Comparison of ENCODE assay signal across 9 cellular contexts in the genomic region with DNA sequence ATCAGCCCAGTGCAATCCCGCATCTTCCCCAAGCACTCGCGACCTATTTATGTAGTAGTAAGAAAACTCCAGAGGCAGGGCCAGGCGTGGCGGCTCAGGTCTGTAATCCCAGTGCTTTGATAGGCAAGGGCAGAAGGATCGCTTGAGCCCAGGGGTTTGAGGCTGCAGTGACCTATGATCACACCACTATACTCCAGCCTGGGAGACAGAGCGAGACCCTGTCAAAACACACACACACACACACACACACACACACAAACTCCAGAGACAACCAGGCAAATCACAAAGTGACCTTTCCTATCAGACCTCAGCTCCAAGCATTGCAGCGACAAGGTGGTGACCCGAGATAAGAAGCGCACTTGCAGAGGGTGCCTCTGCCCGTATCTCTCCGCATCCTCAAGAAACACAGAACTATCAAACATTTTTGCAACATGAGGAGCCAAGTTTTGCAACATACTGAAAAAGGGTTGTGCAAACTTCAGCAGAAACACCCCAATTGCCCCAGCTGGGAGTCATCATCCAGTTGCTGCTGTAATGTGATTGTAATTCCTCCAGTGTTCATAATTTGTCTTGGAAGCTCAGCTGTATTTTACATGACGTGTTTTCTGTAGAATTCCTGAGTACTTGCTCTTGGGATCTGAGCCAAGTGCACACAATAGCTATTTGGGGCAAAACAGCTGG. TPM values are rescaled to one million over a fixed set of nuclear protein-coding genes. Genes with fewer than 3 reads are reported as not detected.
A peak's percentile ranks its signal among the peaks of the same experiment; 100 is the strongest.
DNase-seq lines count a peak whose midpoint lies in the region; ATAC-seq and TF ChIP-seq lines count a peak whose summit lies in the region.
"Had no signal": no experiment of that assay in that cellular context is flagged by ENCODE, and none has a peak within 500 bp of the region (broad histone marks: within the 10 kb centered on the region; RNA-seq: fewer than 3 reads in every experiment).

No MANE protein-coding gene starts in this region.

- H3K27me3 ChIP-seq in adipocyte (replicated peaks; ENCODE audit: control insufficient read depth, insufficient read depth, low read length) (no peaks in the 10 kb centered on the region), stomach smooth muscle (ENCODE audit: control insufficient read depth in 1 of 2, insufficient read depth in 2 of 2, low read length in 2 of 2) (no peaks in the 10 kb centered on the region)

- peaks cover 3% of the 10 kb centered on the region for H3K27me3 Mint-ChIP-seq in HFFc6 (ENCODE audit: insufficient read depth)
- no peaks in the 10 kb centered on the region for H3K27me3 Mint-ChIP-seq in Calu3 (ENCODE audit: unreplicated experiment)
- H3K27me3 Mint-ChIP-seq: activated naive CD8-positive, alpha-beta T cell had no signal

- no TSS peak for BruUV-seq in Calu3 (replicated peaks; lab: Mats Ljungman, UMichigan)

- H3K27ac ChIP-seq in stomach smooth muscle (ENCODE audit: low read length) = peak overlapping the region; percentile 67
- no peak overlapping the region for H3K27ac ChIP-seq in substantia nigra (ENCODE audit: low read depth, low read length, poor library complexity, severe bottlenecking)

- peaks cover 22% of the 10 kb centered on the region for H3K4me1 Mint-ChIP-seq in HFFc6 (ENCODE audit: low read depth)
- no peaks in the 10 kb centered on the region for H3K4me1 Mint-ChIP-seq in Calu3 (ENCODE audit: low read depth, unreplicated experiment)

- H3K9ac ChIP-seq in adipocyte (ENCODE audit: low read length) (peak overlapping the region; percentile 9), stomach smooth muscle (ENCODE audit: low read length in 2 of 2) (no peak overlapping the region)

- H3K4me3 Mint-ChIP-seq in HFFc6 = peak overlapping the region; percentile 65
- H3K4me3 Mint-ChIP-seq in Calu3 (ENCODE audit: low read depth, unreplicated experiment) = no peak overlapping the region
- H3K4me3 Mint-ChIP-seq: activated naive CD8-positive, alpha-beta T cell had no signal

- H3K36me3 ChIP-seq in adipocyte (ENCODE audit: control insufficient read depth, insufficient read depth, low read length, severe bottlenecking) (no peaks in the 10 kb centered on the region), stomach smooth muscle (ENCODE audit: control insufficient read depth in 2 of 2, insufficient read depth in 2 of 2, low read length in 2 of 2) (no peaks in the 10 kb centered on the region)

- H3K27ac Mint-ChIP-seq in HFFc6 (peak overlapping the region; percentile 68), Calu3 (ENCODE audit: unreplicated experiment) (no peak overlapping the region)
- H3K27ac Mint-ChIP-seq: activated naive CD8-positive, alpha-beta T cell had no signal

- H3K36me3 Mint-ChIP-seq in HFFc6 (ENCODE audit: low read depth) = no peaks in the 10 kb centered on the region
- H3K36me3 Mint-ChIP-seq in Calu3 (ENCODE audit: insufficient read depth, unreplicated experiment) = no peaks in the 10 kb centered on the region
- H3K36me3 Mint-ChIP-seq: activated naive CD8-positive, alpha-beta T cell had no signal

- H3K9me3 ChIP-seq in adipocyte (ENCODE audit: control insufficient read depth, low read length) (no peaks in the 10 kb centered on the region), stomach smooth muscle (ENCODE audit: control insufficient read depth in 2 of 2, low read length in 2 of 2) (no peaks in the 10 kb centered on the region)

- H3K4me1 ChIP-seq in adipocyte (ENCODE audit: control insufficient read depth, insufficient read depth, low read length) = peaks cover 19% of the 10 kb centered on the region
- H3K4me1 ChIP-seq in stomach smooth muscle (ENCODE audit: control insufficient read depth, insufficient read depth, low read length) = peaks cover 14% of the 10 kb centered on the region

- CTCF ChIA-PET in Calu3 (lab: Charles Lee) = no interaction called here

- DNase-seq in HFFc6 (peak; percentile 98), adipocyte (ENCODE audit: low read depth) (peak; percentile 98), left ventricle myocardium superior (peak; percentile 60), substantia nigra (lab: John Stamatoyannopoulos, UW) (no peak), Calu3 (no peak)
- DNase-seq in stimulated activated CD4-positive, alpha-beta T cell treated with anti-CD3 and anti-CD28 coated beads, Interleukin-4, amount 100 ng/mL, for 1 hour = no peak

- intact Hi-C loops in left ventricle myocardium superior (cut with micrococcal nuclease) (no loop called here), Calu3 (cut with micrococcal nuclease; ENCODE audit: unreplicated experiment) (no loop called here)

- TF ChIP-seq CTCF in HFFc6 (IDR thresholded peaks at IDR 0.05) = no peak
- TF ChIP-seq CTCF in Calu3 (IDR thresholded peaks at IDR 0.05; ENCODE audit: unreplicated experiment) = no peak

- H3K9me3 Mint-ChIP-seq in HFFc6 (no peaks in the 10 kb centered on the region; the same call in 1 of the 2 replicates), Calu3 (ENCODE audit: low read depth, unreplicated experiment) (no peaks in the 10 kb centered on the region)

- peak overlapping the region; percentile 35 for H3K4me3 ChIP-seq in adipocyte (ENCODE audit: low read length)
- H3K4me3 ChIP-seq in stomach smooth muscle (ENCODE audit: low read length in 2 of 2) = peak overlapping the region in 1 of 2 donors; percentile 0

- ATAC-seq in left ventricle myocardium superior (peak; percentile 78), HG02588 (IDR thresholded peaks at IDR 0.05; ENCODE audit: unreplicated experiment) (no peak)

RNA-seq across cellular contexts. Expression of gene KLF2, which starts 8.7 kb away (rescaled TPM):
- 10 to 100 TPM; 26.4 to 36.8 (median 32.4) TPM for total RNA-seq in HFFc6 (2021; fragmentation: NEBNext Ultra II Directional; extraction: Animal tissue kit (Norgen Biotek cat#: 25700))
- 72.1 TPM for total RNA-seq in left ventricle myocardium superior
- 2.5 and 5.0 TPM in 2 replicates for total RNA-seq in Calu3 (2022)

Comparison
In these comparisons a context has a peak if more than half of its experiments do, and no peak if none do; other contexts are left out.
1. DNase-seq: peak in HFFc6 (single experiment), adipocyte (single experiment) and left ventricle myocardium superior (single experiment); none in substantia nigra (0 of 49), Calu3 (single experiment) and stimulated activated CD4-positive, alpha-beta T cell treated with anti-CD3 and anti-CD28 coated beads, Interleukin-4, amount 100 ng/mL, for 1 hour (single experiment).